ENCODE assay signal across 22 cellular contexts in the genomic region with DNA sequence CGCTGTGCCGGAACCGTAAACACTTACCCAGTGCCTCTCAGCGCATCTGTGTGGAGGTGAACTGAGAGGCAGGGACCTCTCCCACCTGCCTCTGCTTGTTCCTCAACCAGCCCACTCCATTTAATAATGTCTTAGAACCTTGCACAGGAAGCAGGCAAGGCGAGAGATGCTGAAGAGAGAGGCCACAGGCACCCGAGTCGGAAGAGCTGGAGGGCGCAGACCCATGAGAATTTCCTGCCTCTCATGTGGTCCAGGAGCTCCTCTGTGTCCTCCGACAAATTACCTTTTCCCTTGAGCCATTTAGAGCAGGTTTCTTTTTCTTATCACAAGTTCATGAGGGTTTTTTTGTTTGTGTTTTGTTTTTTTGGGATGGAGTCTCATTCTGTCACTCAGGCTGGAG. TPM values are rescaled to one million over a fixed set of nuclear protein-coding genes. Genes with fewer than 3 reads are reported as not detected.
"Had no signal": no experiment of that assay in that cellular context is flagged by ENCODE, and none has a peak within 500 bp of the region (broad histone marks: within the 10 kb centered on the region; RNA-seq: fewer than 3 reads in every experiment).

No MANE protein-coding gene starts in this region.

- H3K27ac ChIP-seq: body of pancreas, coronary artery, esophagus squamous epithelium, left lung, thoracic aorta, VCaP had no signal

- FAIRE-seq: kidney had no signal

- H3K27me3 ChIP-seq: body of pancreas had no signal

- DNase-seq: activated CD4-positive, alpha-beta T cell treated with anti-CD3 and anti-CD28 coated beads for 4 hours; activated CD8-positive, alpha-beta T cell treated with anti-CD3 and anti-CD28 coated beads for 36 hours; activated effector memory CD4-positive, alpha-beta T cell treated with anti-CD3 and anti-CD28 coated beads, Interleukin-2, amount 50 U/mL, for 16 hours; activated T-cell treated with anti-CD3 and anti-CD28 coated beads, Interleukin-2, amount 50 U/mL, for 48 hours; amygdala; body of pancreas; central memory CD4-positive, alpha-beta T cell; esophagus squamous epithelium; hypothalamus; kidney; left lung; naive B cell; nucleus accumbens; posterior cingulate gyrus; retina; stimulated activated CD4-positive, alpha-beta T cell treated with anti-CD3 and anti-CD28 coated beads, Interleukin-12 subunit alpha, Interleukin-12 subunit beta, amount 100 ng/mL, for 4 hours; stimulated activated CD4-positive, alpha-beta T cell treated with anti-CD3 and anti-CD28 coated beads, Interleukin-2, amount 100 ng/mL, for 24 hours had no signal

- H3K9me3 Mint-ChIP-seq: activated CD8-positive, alpha-beta T cell treated with anti-CD3 and anti-CD28 coated beads for 36 hours; activated naive CD4-positive, alpha-beta T cell treated with anti-CD3 and anti-CD28 coated beads, Interleukin-2, amount 50 U/mL, for 24 hours had no signal

- H3K4me3 ChIP-seq: body of pancreas, coronary artery, esophagus squamous epithelium, left lung, thoracic aorta had no signal

- H3K4me1 ChIP-seq: body of pancreas had no signal

- H3K27ac Mint-ChIP-seq: activated CD8-positive, alpha-beta T cell treated with anti-CD3 and anti-CD28 coated beads for 36 hours; activated naive CD4-positive, alpha-beta T cell treated with anti-CD3 and anti-CD28 coated beads, Interleukin-2, amount 50 U/mL, for 24 hours; naive B cell had no signal

- H3K27me3 Mint-ChIP-seq: activated naive CD4-positive, alpha-beta T cell treated with anti-CD3 and anti-CD28 coated beads, Interleukin-2, amount 50 U/mL, for 24 hours had no signal

- H3K4me3 Mint-ChIP-seq: activated CD8-positive, alpha-beta T cell treated with anti-CD3 and anti-CD28 coated beads for 36 hours; activated naive CD4-positive, alpha-beta T cell treated with anti-CD3 and anti-CD28 coated beads, Interleukin-2, amount 50 U/mL, for 24 hours; naive B cell had no signal

- H3K36me3 ChIP-seq: esophagus squamous epithelium, left lung, thoracic aorta had no signal

- ATAC-seq: activated CD8-positive, alpha-beta T cell treated with anti-CD3 and anti-CD28 coated beads for 36 hours; body of pancreas; left lung had no signal

- H3K9me3 ChIP-seq: body of pancreas, esophagus squamous epithelium, left lung, thoracic aorta had no signal

- H3K36me3 Mint-ChIP-seq: activated naive CD4-positive, alpha-beta T cell treated with anti-CD3 and anti-CD28 coated beads, Interleukin-2, amount 50 U/mL, for 24 hours; naive B cell had no signal

RNA-seq across cellular contexts. Expression of gene RFX8, which starts 4.9 kb away (rescaled TPM):
- total RNA-seq: body of pancreas, ureter had no signal
